ENCODE assay signal across 26 cellular contexts in the genomic region with DNA sequence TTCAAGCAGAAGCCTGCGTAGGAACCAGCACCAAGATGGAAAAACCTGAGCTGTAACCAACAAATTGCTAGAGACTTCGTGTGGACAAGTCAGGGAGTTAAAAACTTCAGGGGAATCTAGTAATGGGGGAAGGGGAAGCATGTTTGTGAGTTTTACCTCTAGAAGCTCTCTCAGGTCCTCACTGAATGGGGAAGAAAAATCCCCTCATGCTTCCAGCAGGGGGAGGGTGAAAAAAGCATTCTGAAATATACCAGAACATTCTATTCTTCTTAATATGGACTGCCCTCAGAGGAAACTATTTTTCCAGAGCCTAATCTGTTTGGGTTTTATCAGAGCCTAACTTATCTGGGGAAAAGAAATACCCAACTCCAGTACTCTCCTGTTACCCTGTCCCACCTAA. TPM values are rescaled to one million over a fixed set of nuclear protein-coding genes. Genes with fewer than 3 reads are reported as not detected.
DNase-seq lines count a peak whose midpoint lies in the region; TF ChIP-seq lines count a peak whose summit lies in the region.
"Had no signal": no experiment of that assay in that cellular context is flagged by ENCODE, and none has a peak within 500 bp of the region (broad histone marks: within the 10 kb centered on the region; RNA-seq: fewer than 3 reads in every experiment).

No MANE protein-coding gene starts in this region.

- DNase-seq in HFFc6 (no peak), endothelial cell (ENCODE audit: low spot score) (no peak), HUDEP-2 (lab: John Stamatoyannopoulos, UW; ENCODE audit: unreplicated experiment in 76 of 76) (no peak)
- DNase-seq in activated CD4-positive, alpha-beta T cell treated with anti-CD3 and anti-CD28 coated beads for 48 hours, result no peak
- DNase-seq in activated CD4-positive, alpha-beta T cell treated with anti-CD3 and anti-CD28 coated beads for 4 hours, result no peak
- DNase-seq in activated naive CD4-positive, alpha-beta T cell treated with anti-CD3 and anti-CD28 coated beads, Interleukin-2, amount 50 U/mL, for 16 hours, result no peak
- DNase-seq: activated CD4-positive, alpha-beta memory T cell treated with anti-CD3 and anti-CD28 coated beads, Interleukin-2, amount 10 ng/mL, durations not matched to agents 7 days and 5 days; activated CD4-positive, CD25-positive, alpha-beta regulatory T cell; activated effector memory CD4-positive, alpha-beta T cell treated with anti-CD3 and anti-CD28 coated beads, Interleukin-2, amount 50 U/mL, for 16 hours; adrenal gland; C1 segment of cervical spinal cord; heart right ventricle; NCI-H1048; NCI-H2029; NCI-H226; NCI-H774; occipital lobe; spleen; stimulated activated CD4-positive, alpha-beta T cell treated with anti-CD3 and anti-CD28 coated beads, Interleukin-2, amount 100 ng/mL, for 48 hours; stimulated activated naive CD4-positive, alpha-beta T cell; testis had no signal

- no peaks in the 10 kb centered on the region for H3K9me3 Mint-ChIP-seq in HFFc6
- no peaks in the 10 kb centered on the region for H3K9me3 Mint-ChIP-seq in endothelial cell (ENCODE audit: unreplicated experiment)
- peaks cover 29% of the 10 kb centered on the region for H3K9me3 Mint-ChIP-seq in nephron
- H3K9me3 Mint-ChIP-seq: activated CD4-positive, alpha-beta memory T cell treated with anti-CD3 and anti-CD28 coated beads, Interleukin-2, amount 10 ng/mL, durations not matched to agents 7 days and 5 days had no signal

- H3K27me3 ChIP-seq in ACC112 (ENCODE audit: insufficient read depth, low read length), result no peaks in the 10 kb centered on the region
- H3K27me3 ChIP-seq: adrenal gland, breast epithelium, heart right ventricle, right atrium auricular region, spleen, testis, vagina had no signal

- H3K4me1 Mint-ChIP-seq in HFFc6 (ENCODE audit: low read depth) (peaks cover 78% of the 10 kb centered on the region), endothelial cell (ENCODE audit: unreplicated experiment) (peaks cover 9% of the 10 kb centered on the region), nephron (peaks cover 21% of the 10 kb centered on the region)
- H3K4me1 Mint-ChIP-seq: activated CD4-positive, alpha-beta memory T cell treated with anti-CD3 and anti-CD28 coated beads, Interleukin-2, amount 10 ng/mL, durations not matched to agents 7 days and 5 days had no signal

- H3K4me1 ChIP-seq in ACC112 (ENCODE audit: control insufficient read depth, insufficient read depth, low read length, unreplicated experiment), result peaks cover 25% of the 10 kb centered on the region
- H3K4me1 ChIP-seq: breast epithelium, testis had no signal

- H3K27me3 Mint-ChIP-seq in HFFc6 (ENCODE audit: insufficient read depth), result no peaks in the 10 kb centered on the region
- H3K27me3 Mint-ChIP-seq in endothelial cell (ENCODE audit: unreplicated experiment), result no peaks in the 10 kb centered on the region
- no peaks in the 10 kb centered on the region for H3K27me3 Mint-ChIP-seq in nephron (ENCODE audit: low read depth)

- peaks cover 44% of the 10 kb centered on the region for H3K36me3 Mint-ChIP-seq in HFFc6 (ENCODE audit: low read depth)
- H3K36me3 Mint-ChIP-seq in endothelial cell (ENCODE audit: low read depth, unreplicated experiment), result no peaks in the 10 kb centered on the region
- peaks cover 48% of the 10 kb centered on the region for H3K36me3 Mint-ChIP-seq in nephron (ENCODE audit: low read depth)

- H3K27ac ChIP-seq in ACC112 (ENCODE audit: low read depth, low read length), result no peak overlapping the region
- H3K27ac ChIP-seq: adrenal gland, heart right ventricle, right atrium auricular region, testis, vagina had no signal

- peaks cover 24% of the 10 kb centered on the region for H3K36me3 ChIP-seq in ACC112 (ENCODE audit: insufficient read depth, low read length)
- H3K36me3 ChIP-seq: adrenal gland, breast epithelium, heart right ventricle, right atrium auricular region, spleen, vagina had no signal

- H3K4me3 ChIP-seq in ACC112 (ENCODE audit: low read depth, low read length), result peak overlapping the region; percentile 29; the same call in 1 of the 2 replicates
- H3K4me3 ChIP-seq: adrenal gland, breast epithelium, heart right ventricle, right atrium auricular region, spleen, testis, vagina had no signal

- peaks cover 97% of the 10 kb centered on the region for H3K79me2 ChIP-seq in ACC112 (ENCODE audit: control insufficient read depth, insufficient read depth, low read length, unreplicated experiment)

- no peak overlapping the region; the same call in 1 of the 2 replicates for H3K4me3 Mint-ChIP-seq in HFFc6
- no peak overlapping the region for H3K4me3 Mint-ChIP-seq in endothelial cell (ENCODE audit: unreplicated experiment)
- H3K4me3 Mint-ChIP-seq in nephron, result no peak overlapping the region
- H3K4me3 Mint-ChIP-seq: activated CD4-positive, alpha-beta memory T cell treated with anti-CD3 and anti-CD28 coated beads, Interleukin-2, amount 10 ng/mL, durations not matched to agents 7 days and 5 days had no signal

- TF ChIP-seq CTCF in HFFc6 (IDR thresholded peaks at IDR 0.05) (peak; percentile 43; the same call in 1 of the 2 replicates), endothelial cell (IDR thresholded peaks at IDR 0.05; ENCODE audit: unreplicated experiment) (peak; percentile 12), nephron (IDR thresholded peaks at IDR 0.05; ENCODE audit: unreplicated experiment in 3 of 3) (no peak)

- H2AFZ ChIP-seq in ACC112 (ENCODE audit: low read length, unreplicated experiment), result no peak overlapping the region

- H3K27ac Mint-ChIP-seq in HFFc6 (peak overlapping the region; percentile 31), endothelial cell (ENCODE audit: unreplicated experiment) (no peak overlapping the region), nephron (peak overlapping the region in 2 of 3 experiments; percentile 70 to 72)
- H3K27ac Mint-ChIP-seq: activated CD4-positive, alpha-beta memory T cell treated with anti-CD3 and anti-CD28 coated beads, Interleukin-2, amount 10 ng/mL, durations not matched to agents 7 days and 5 days had no signal

RNA-seq across cellular contexts. Expression of a gene that starts 28.6 kb away (rescaled TPM):
- total RNA-seq in HFFc6 (2021; fragmentation: NEBNext Ultra II Directional; extraction: Animal tissue kit (Norgen Biotek cat#: 25700)), result 100 to 1,000 TPM; 172 to 229 (median 198) TPM
- 26.2 TPM for total RNA-seq in endothelial cell (ENCODE audit: unreplicated experiment)

Comparison
In these comparisons a context has a peak if more than half of its experiments do, and no peak if none do; other contexts are left out.
1. CTCF ChIP-seq: peak in HFFc6 (single experiment) and endothelial cell (single experiment); none in nephron (0 of 3).